Comparison of ENCODE assay signal across 26 cellular contexts in genomic region chr13:44732503-44733098, GRCh38.
DNase-seq lines count a peak whose midpoint lies in the region; ATAC-seq and TF ChIP-seq lines count a peak whose summit lies in the region.
"Had no signal": no experiment of that assay in that cellular context is flagged by ENCODE, and none has a peak within 500 bp of the region (broad histone marks: within the 10 kb centered on the region; RNA-seq: fewer than 3 reads in every experiment).

No MANE protein-coding gene starts in this region.

- H3K27me3 ChIP-seq in hepatocyte (no peaks in the 10 kb centered on the region), gastrocnemius medialis (no peaks in the 10 kb centered on the region)
- H3K27me3 ChIP-seq: left lung, uterus had no signal

- H3K4me3 ChIP-seq in hepatocyte (no peak overlapping the region), gastrocnemius medialis (peak overlapping the region; percentile 23 to 41 (median 30))
- H3K4me3 ChIP-seq: left lung, uterus had no signal

- intact Hi-C loops in gastrocnemius medialis (cut with DNase I; ENCODE audit: low total_unique reads), result loop anchor here (5.0 kb wide), 2 partner anchors 35 to 155 kb away; partner anchors contain the start of gene TSC22D1

- H3K9me3 ChIP-seq in hepatocyte (ENCODE audit: low read depth) (no peaks in the 10 kb centered on the region), gastrocnemius medialis (no peaks in the 10 kb centered on the region)
- H3K9me3 ChIP-seq: left lung, uterus had no signal

- TF ChIP-seq CTCF in hepatocyte (IDR thresholded peaks at IDR 0.05; ENCODE audit: poor library complexity), result no peak
- TF ChIP-seq CTCF in gastrocnemius medialis (IDR thresholded peaks at IDR 0.05 in 4 of 5, conservative IDR thresholded peaks at IDR 0.05 in 1 of 5), result no peak

- H3K4me1 ChIP-seq in hepatocyte (ENCODE audit: insufficient read depth) (no peaks in the 10 kb centered on the region), gastrocnemius medialis (peaks cover 32 to 35% of the 10 kb centered on the region in 2 donors)
- H3K4me1 ChIP-seq: left lung, uterus had no signal

- no peaks in the 10 kb centered on the region for H4K20me1 ChIP-seq in hepatocyte (ENCODE audit: insufficient read depth, poor library complexity, severe bottlenecking)

- 64% methylated on average over 13 of the region's 13 CpGs for WGBS in hepatocyte (ENCODE audit: low lambda C conversion rate, missing lambda C conversion rate)

- no peak overlapping the region for H2AFZ ChIP-seq in hepatocyte

- no peak for TF ChIP-seq POLR2A in gastrocnemius medialis (IDR thresholded peaks at IDR 0.05)

- H3K79me2 ChIP-seq in hepatocyte, result no peaks in the 10 kb centered on the region

- no peaks in the 10 kb centered on the region for H3K9me2 ChIP-seq in hepatocyte (replicated peaks; ENCODE audit: insufficient read depth)

- in situ Hi-C loops in gastrocnemius medialis (cut with MboI; ENCODE audit: low sequenced_read_pairs in 4 of 4), result loop anchor here in 1 of 4 donors (10.0 kb wide), 1 partner anchor 132 kb away; no protein-coding TSS in a partner anchor

- H3K27ac ChIP-seq in hepatocyte (no peak overlapping the region), gastrocnemius medialis (peak overlapping the region; percentile 88 to 94 (median 92))
- H3K27ac ChIP-seq: C4-2B, left lung, uterus had no signal

- DNase-seq in H4 (ENCODE audit: low spot score) (peak; percentile 17), NCI-H226 (peak; percentile 86), hepatocyte (ENCODE audit: low spot score) (peak; percentile 57), gastrocnemius medialis (peak; percentile 83 to 91), SK-N-DZ (ENCODE audit: low spot score) (no peak)
- DNase-seq in stimulated activated CD4-positive, alpha-beta T cell treated with anti-CD3 and anti-CD28 coated beads, Interleukin-4, amount 100 ng/mL, for 1 hour, result no peak
- DNase-seq in activated CD8-positive, alpha-beta memory T cell treated with anti-CD3 and anti-CD28 coated beads, Interleukin-2, amount 50 U/mL, for 4 hours, result no peak
- DNase-seq: activated CD4-positive, alpha-beta T cell treated with anti-CD3 and anti-CD28 coated beads, Interleukin-2, amount 50 U/mL, for 48 hours; activated CD4-positive, CD25-positive, alpha-beta regulatory T cell; cortex of kidney; effector memory CD8-positive, alpha-beta T cell; foreskin melanocyte; Kasumi-1; left lung; naive thymus-derived CD8-positive, alpha-beta T cell; NCI-H1048; NCI-H1694; NCI-H510A treated with DMSO at 0.1 percent for 48 hours; occipital lobe; stimulated activated CD4-positive, alpha-beta T cell treated with anti-CD3 and anti-CD28 coated beads, Interleukin-4, amount 100 ng/mL, for 24 hours; SW 1271; uterus had no signal

- peak overlapping the region; percentile 18 for H3K4me2 ChIP-seq in hepatocyte

- H3K36me3 ChIP-seq in hepatocyte (replicated peaks; ENCODE audit: insufficient read depth, low read depth) (no peaks in the 10 kb centered on the region), gastrocnemius medialis (no peaks in the 10 kb centered on the region)
- H3K36me3 ChIP-seq: left lung, uterus had no signal

- ATAC-seq in gastrocnemius medialis, result peak; percentile 74
- ATAC-seq: activated T-helper 17 cell treated with anti-CD3 and anti-CD28 coated beads, Interleukin-2, amount 50 U/mL, for 72 hours; effector memory CD8-positive, alpha-beta T cell; left lung; naive thymus-derived CD8-positive, alpha-beta T cell; Right ventricle myocardium inferior; stimulated activated effector memory CD8-positive, alpha-beta T cell treated with anti-CD3 and anti-CD28 coated beads, Interleukin-12 subunit alpha, Interleukin-12 subunit beta, amount 100 ng/mL, for 72 hours had no signal

Comparison
In these comparisons a context has a peak if more than half of its experiments do, and no peak if none do; other contexts are left out.
1. DNase-seq: peak in H4 (single experiment), NCI-H226 (single experiment), hepatocyte (single experiment) and gastrocnemius medialis (2 of 2); none in stimulated activated CD4-positive, alpha-beta T cell treated with anti-CD3 and anti-CD28 coated beads, Interleukin-4, amount 100 ng/mL, for 1 hour (single experiment), SK-N-DZ (single experiment) and activated CD8-positive, alpha-beta memory T cell treated with anti-CD3 and anti-CD28 coated beads, Interleukin-2, amount 50 U/mL, for 4 hours (single experiment).